In the genomic region with DNA sequence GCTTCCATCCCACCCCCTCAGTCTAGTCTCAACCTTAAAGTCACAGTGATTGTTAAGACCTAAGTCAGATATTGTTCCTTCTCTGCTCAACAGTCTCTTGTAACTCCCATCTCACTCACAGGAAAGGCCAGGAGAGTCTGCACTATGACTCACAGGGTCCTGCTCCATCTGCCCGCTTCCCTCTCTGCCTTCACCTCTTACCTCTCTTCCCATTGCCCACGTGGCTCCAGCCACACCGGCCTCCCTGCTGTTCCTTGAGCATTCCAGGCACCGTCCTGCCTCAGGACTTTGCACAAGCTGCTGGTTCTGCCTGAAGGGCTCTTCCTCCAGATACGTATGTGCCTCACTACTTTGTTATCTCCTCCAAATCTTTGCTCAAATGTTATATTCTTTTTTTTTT, we compare ENCODE assay signal across 18 cellular contexts. TPM values are rescaled to one million over a fixed set of nuclear protein-coding genes. Genes with fewer than 3 reads are reported as not detected.
"Had no signal": no experiment of that assay in that cellular context is flagged by ENCODE, and none has a peak within 500 bp of the region (broad histone marks: within the 10 kb centered on the region; RNA-seq: fewer than 3 reads in every experiment).

No MANE protein-coding gene starts in this region.

RNA-seq across cellular contexts. Expression of gene GPR32, which starts 3.0 kb away (rescaled TPM):
- total RNA-seq: esophagus mucosa; fibroblast of lung; frontal cortex; glomerular endothelial cell; heart left ventricle; left lobe of liver; lower leg skin; mammary epithelial cell; mucosa of descending colon; naive thymus-derived CD8-positive, alpha-beta T cell; osteocyte; right atrium auricular region; sigmoid colon; subcutaneous adipose tissue; testis; tibial nerve; ureter had no signal
- polyA plus RNA-seq: fibroblast of lung; heart left ventricle; mammary epithelial cell; naive thymus-derived CD8-positive, alpha-beta T cell; neural cell; sigmoid colon had no signal

RNA-seq across cellular contexts. Expression of gene ACP4, which starts 23.0 kb away (rescaled TPM):
- total RNA-seq: esophagus mucosa; fibroblast of lung; frontal cortex; glomerular endothelial cell; heart left ventricle; left lobe of liver; mammary epithelial cell; mucosa of descending colon; naive thymus-derived CD8-positive, alpha-beta T cell; osteocyte; right atrium auricular region; sigmoid colon; subcutaneous adipose tissue; tibial nerve; ureter had no signal
- polyA plus RNA-seq: fibroblast of lung, heart left ventricle, mammary epithelial cell, neural cell, sigmoid colon had no signal

RNA-seq across cellular contexts. Expression of gene KLK1, which starts 56.3 kb away (rescaled TPM):
- total RNA-seq: fibroblast of lung; frontal cortex; glomerular endothelial cell; naive thymus-derived CD8-positive, alpha-beta T cell; osteocyte; sigmoid colon had no signal
- polyA plus RNA-seq: fibroblast of lung; naive thymus-derived CD8-positive, alpha-beta T cell; neural cell had no signal
